In genomic region chr6:32954983-32955802, GRCh38 we compare ENCODE assay signal across 2 cellular contexts.
A peak's percentile ranks its signal among the peaks of the same experiment; 100 is the strongest.
TF ChIP-seq lines count a peak whose summit lies in the region.

No MANE protein-coding gene starts in this region.

TF ChIP-seq in K562, 482 proteins besides CTCF, POLR2A, EP300 and RAD21 (continues in another document):
- TF ChIP-seq JUN (IDR thresholded peaks at IDR 0.05; ENCODE audit: borderline replicate concordance, low read depth, low read length): no peak
- no peak for TF ChIP-seq JUN (CRISPR knock-in tag; IDR thresholded peaks at IDR 0.05; ENCODE audit: borderline replicate concordance)
- no peak for TF ChIP-seq HINFP (tag; conservative IDR thresholded peaks at IDR 0.05; ENCODE audit: low read depth)
- TF ChIP-seq C11orf30 (IDR thresholded peaks at IDR 0.05; ENCODE audit: low read depth): peak; percentile 76
- TF ChIP-seq KLF10 (CRISPR knock-in tag; IDR thresholded peaks at IDR 0.05): no peak
- no peak for TF ChIP-seq AFF4 (CRISPR knock-in tag; IDR thresholded peaks at IDR 0.05)
- TF ChIP-seq PHF20 (IDR thresholded peaks at IDR 0.05; ENCODE audit: partially characterized antibody): no peak
- TF ChIP-seq ZNF586 (CRISPR knock-in tag; conservative IDR thresholded peaks at IDR 0.05): no peak
- no peak for TF ChIP-seq CBX3 (IDR thresholded peaks at IDR 0.05; ENCODE audit: borderline replicate concordance in 1 of 2, low read length in 2 of 2)
- TF ChIP-seq ZNF140 (CRISPR knock-in tag; IDR thresholded peaks at IDR 0.05): no peak
- peak; percentile 44; the same call in 1 of the 2 replicates for TF ChIP-seq MAFF (IDR thresholded peaks at IDR 0.05; ENCODE audit: low read length)
- no peak for TF ChIP-seq CXXC5 (CRISPR knock-in tag; IDR thresholded peaks at IDR 0.05)
- no peak for TF ChIP-seq NFRKB (IDR thresholded peaks at IDR 0.05; ENCODE audit: low read depth)
- no peak for TF ChIP-seq CCNT2 (IDR thresholded peaks at IDR 0.05; ENCODE audit: borderline replicate concordance, extremely low read depth, insufficient read length, low read depth, low read length)
- no peak for TF ChIP-seq EWSR1 (IDR thresholded peaks at IDR 0.05; ENCODE audit: borderline replicate concordance, low read depth, partially characterized antibody)
- TF ChIP-seq SMAD1 (IDR thresholded peaks at IDR 0.05; ENCODE audit: low read depth, low read length, partially characterized antibody): no peak
- TF ChIP-seq CTBP1 (IDR thresholded peaks at IDR 0.05; ENCODE audit: borderline replicate concordance): no peak
- TF ChIP-seq RBM25 (IDR thresholded peaks at IDR 0.05; ENCODE audit: low read depth, low read length, severe bottlenecking): no peak
- TF ChIP-seq PRMT5 (CRISPR knock-in tag; IDR thresholded peaks at IDR 0.05): no peak
- no peak for TF ChIP-seq PPARD (CRISPR knock-in tag; IDR thresholded peaks at IDR 0.05)
- TF ChIP-seq ZC3H4 (CRISPR knock-in tag; IDR thresholded peaks at IDR 0.05; ENCODE audit: borderline replicate concordance): no peak
- no peak for TF ChIP-seq NR1H2 (CRISPR knock-in tag; IDR thresholded peaks at IDR 0.05)
- no peak for TF ChIP-seq HNRNPH1 (optimal IDR thresholded peaks at IDR 0.05; ENCODE audit: low read depth, low read length)
- no peak for TF ChIP-seq BDP1 (IDR thresholded peaks at IDR 0.05; ENCODE audit: insufficient read depth, insufficient read length)
- no peak for TF ChIP-seq MCM3 (IDR thresholded peaks at IDR 0.05)
- no peak for TF ChIP-seq ZNF695 (CRISPR knock-in tag; IDR thresholded peaks at IDR 0.05)
- no peak for TF ChIP-seq NR0B1 (IDR thresholded peaks at IDR 0.05; ENCODE audit: partially characterized antibody)
- TF ChIP-seq ZNF133 (CRISPR knock-in tag; IDR thresholded peaks at IDR 0.05): no peak
- TF ChIP-seq PCBP2 (IDR thresholded peaks at IDR 0.05; ENCODE audit: low read depth, low read length, poor library complexity, severe bottlenecking): no peak
- no peak for TF ChIP-seq SMAD3 (CRISPR knock-in tag; conservative IDR thresholded peaks at IDR 0.05)
- no peak for TF ChIP-seq ZNF785 (CRISPR knock-in tag; IDR thresholded peaks at IDR 0.05)
- peak; percentile 90 for TF ChIP-seq ZNF316 (IDR thresholded peaks at IDR 0.05)
- TF ChIP-seq HSF4 (CRISPR knock-in tag; IDR thresholded peaks at IDR 0.05; ENCODE audit: borderline replicate concordance): no peak
- TF ChIP-seq JUND (IDR thresholded peaks at IDR 0.05; ENCODE audit: borderline replicate concordance, low read depth, low read length): no peak
- no peak for TF ChIP-seq JUND (tag; IDR thresholded peaks at IDR 0.05; ENCODE audit: borderline replicate concordance, low read depth, low read length)
- no peak for TF ChIP-seq HNRNPUL1 (IDR thresholded peaks at IDR 0.05; ENCODE audit: low read length)
- no peak for TF ChIP-seq LCOR (CRISPR knock-in tag; IDR thresholded peaks at IDR 0.05)
- TF ChIP-seq ZNF197 (CRISPR knock-in tag; IDR thresholded peaks at IDR 0.05; ENCODE audit: low read depth): no peak

TF ChIP-seq in neural cell, 6 proteins besides CTCF, POLR2A, EP300 and RAD21:
- TF ChIP-seq MXI1 (conservative IDR thresholded peaks at IDR 0.05; ENCODE audit: poor library complexity, severe bottlenecking) (no peak), TAF1 (IDR thresholded peaks at IDR 0.05; ENCODE audit: low read depth) (no peak), SMC3 (conservative IDR thresholded peaks at IDR 0.05; ENCODE audit: poor library complexity) (no peak), EZH2 (IDR thresholded peaks at IDR 0.05; ENCODE audit: borderline replicate concordance, insufficient read depth, low read length, poor library complexity, severe bottlenecking) (no peak), POLR2AphosphoS5 (IDR thresholded peaks at IDR 0.05) (no peak), REST (IDR thresholded peaks at IDR 0.05; ENCODE audit: borderline replicate concordance) (no peak)
